Comparison of ENCODE assay signal across 8 cellular contexts in the genomic region with DNA sequence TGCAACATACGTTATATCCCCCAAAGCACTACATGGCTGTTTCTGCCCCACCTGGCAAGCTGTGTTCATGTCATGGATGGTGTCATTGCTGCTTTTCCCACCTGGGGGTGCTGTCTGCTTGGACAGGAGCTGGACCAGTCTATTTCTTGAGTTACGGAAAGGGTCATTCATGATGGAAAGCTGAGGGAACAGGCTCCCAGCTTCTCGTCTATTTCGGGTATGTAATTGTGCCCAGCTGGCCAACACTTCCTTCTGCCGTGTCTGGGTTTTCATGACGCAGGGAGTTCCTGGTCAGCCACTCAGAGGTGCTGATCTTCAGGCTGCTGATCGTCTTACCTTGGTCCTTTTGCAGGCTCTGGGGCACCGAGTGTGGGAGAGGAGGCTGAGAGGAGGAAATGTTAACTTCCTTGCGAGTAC. TPM values are rescaled to one million over a fixed set of nuclear protein-coding genes. Genes with fewer than 3 reads are reported as not detected.
DNase-seq lines count a peak whose midpoint lies in the region; ATAC-seq and TF ChIP-seq lines count a peak whose summit lies in the region.

No MANE protein-coding gene starts in this region.

- ATAC-seq in HG03469 (IDR thresholded peaks at IDR 0.05; ENCODE audit: unreplicated experiment) (no peak), HG03025 (IDR thresholded peaks at IDR 0.05; ENCODE audit: low FRiP score, unreplicated experiment) (no peak)

- peak; percentile 19 to 52 for DNase-seq in NCI-H524 (lab: John Stamatoyannopoulos, UW)
- no peak for DNase-seq in NCI-H524 treated with DMSO at 0.1 percent for 48 hours (lab: John Stamatoyannopoulos, UW)
- DNase-seq in NCI-H146 treated with DMSO at 0.1 percent for 48 hours (lab: John Stamatoyannopoulos, UW; ENCODE audit: unreplicated experiment) = peak; percentile 17
- DNase-seq in brain pericyte (ENCODE audit: low read depth, low spot score) = peak; percentile 33
- peak; percentile 84 for DNase-seq in left kidney (ENCODE audit: low read depth, low spot score)
- no peak for DNase-seq in uterus

- no peaks in the 10 kb centered on the region for H3K27me3 ChIP-seq in uterus

- no peak overlapping the region for H3K27ac ChIP-seq in uterus

- no peak for TF ChIP-seq POLR2A in uterus (IDR thresholded peaks at IDR 0.05)

- no peaks in the 10 kb centered on the region for H3K36me3 ChIP-seq in uterus

- no peak overlapping the region for H3K4me3 ChIP-seq in uterus

- TF ChIP-seq CTCF in uterus (IDR thresholded peaks at IDR 0.05) = peak in 3 of 4 experiments; percentile 20 to 51 (median 31)

- H3K9me3 ChIP-seq in uterus = no peaks in the 10 kb centered on the region

- intact Hi-C loops in uterus (cut with DNase I; ENCODE audit: low total_unique reads) = no loop called here

- H3K4me1 ChIP-seq in uterus = no peaks in the 10 kb centered on the region

RNA-seq across cellular contexts. Expression of gene BTBD16, which starts 8.6 kb away (rescaled TPM):
- under 1 TPM in 2 of 4 donors, not detected in 2; 0.14 to 0.46 TPM for total RNA-seq in uterus

Comparison
In these comparisons a context has a peak if more than half of its experiments do, and no peak if none do; other contexts are left out.
1. DNase-seq: peak in NCI-H524 (2 of 2), NCI-H146 treated with DMSO at 0.1 percent for 48 hours (single experiment), brain pericyte (single experiment) and left kidney (single experiment); none in NCI-H524 treated with DMSO at 0.1 percent for 48 hours (single experiment) and uterus (0 of 2).